ENCODE assay signal across 8 cellular contexts in the genomic region with DNA sequence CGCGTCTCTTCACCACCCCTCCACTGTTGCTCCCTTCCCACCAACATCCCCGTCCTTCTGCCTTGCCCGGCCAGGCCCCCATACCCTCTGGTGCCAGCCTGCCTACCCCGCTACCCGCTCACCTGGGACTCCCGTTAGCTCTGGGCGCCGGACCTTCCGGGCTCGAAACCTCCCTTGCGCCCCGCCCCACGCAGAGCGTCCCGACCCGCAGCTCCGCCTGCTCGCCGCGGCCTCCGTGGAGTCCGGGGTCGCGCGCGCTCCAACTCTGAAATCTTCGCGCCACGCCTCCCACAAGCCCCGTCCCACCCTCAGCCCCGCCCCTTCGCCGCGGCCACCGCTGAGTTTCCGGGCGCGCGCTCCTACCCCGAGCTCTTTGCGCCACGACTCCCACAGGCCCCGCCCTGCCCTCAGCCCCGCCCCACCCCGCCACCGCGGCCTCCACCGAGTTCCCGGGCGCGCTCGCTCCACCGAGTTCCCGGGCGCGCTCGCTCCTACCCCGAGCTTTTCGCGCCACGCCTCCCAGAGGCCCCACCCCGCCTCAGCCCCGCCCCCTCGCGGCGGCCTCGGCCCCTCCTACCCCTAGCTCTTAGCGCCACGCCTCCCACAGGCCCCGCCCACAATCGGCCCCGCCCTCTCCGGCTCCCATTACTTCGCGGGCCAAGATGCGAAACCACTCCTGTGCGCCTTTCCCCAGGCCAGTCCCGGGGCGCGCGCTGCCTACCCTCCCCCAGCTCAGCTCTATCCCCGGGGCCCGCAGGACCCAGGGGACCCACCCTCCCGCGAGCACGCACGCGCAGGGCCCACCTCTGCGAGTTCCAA. TPM values are rescaled to one million over a fixed set of nuclear protein-coding genes. Genes with fewer than 3 reads are reported as not detected.
DNase-seq lines count a peak whose midpoint lies in the region; ATAC-seq and TF ChIP-seq lines count a peak whose summit lies in the region.

IFT25 (minus strand) TSS at position 267 of the 819 bp plus-strand sequence. CDS start 5,617 bp downstream, outside the sequence.

- ATAC-seq in HG02759 (IDR thresholded peaks at IDR 0.05; ENCODE audit: unreplicated experiment) (peak; percentile 73), Right ventricle myocardium inferior (peak; percentile 95)

- H3K79me2 ChIP-seq in parathyroid adenoma = no peaks in the 10 kb centered on the region

- H3K27ac ChIP-seq in parathyroid adenoma (peak within 1 kb of the TSS; percentile 70), tibial artery (peak within 1 kb of the TSS; percentile 90 to 93)

- H3K4me3 ChIP-seq in GM12875 (ENCODE audit: low read depth, low read length) (peak within 1 kb of the TSS; percentile 91), parathyroid adenoma (ENCODE audit: low read depth, low read length) (peak within 1 kb of the TSS; percentile 95), tibial artery (peak within 1 kb of the TSS; percentile 81 to 86)

- intact Hi-C loops in Right ventricle myocardium inferior (cut with DNase I) = loop anchor here (2.0 to 10.0 kb wide), 5 partner anchors 55 to 819 kb away; partner anchors contain the start of genes NDC1, PARS2, TCEANC2 and TMEM59
- intact Hi-C loops in tibial artery (cut with DNase I; ENCODE audit: low total_unique reads) = loop anchor here (1.0 to 2.0 kb wide), 3 partner anchors 49 to 107 kb away; partner anchors contain the start of gene YIPF1

- H3K9ac ChIP-seq in parathyroid adenoma = no peak within 1 kb of the TSS

- H3K4me2 ChIP-seq in parathyroid adenoma (ENCODE audit: low read length) = peak within 1 kb of the TSS; percentile 93

- peak within 1 kb of the TSS; percentile 91 for H2AFZ ChIP-seq in parathyroid adenoma

- H3K9me3 ChIP-seq in parathyroid adenoma (ENCODE audit: control insufficient read depth, low read length) (no peaks in the 10 kb centered on the region), tibial artery (no peaks in the 10 kb centered on the region)

- peaks cover 5% of the 10 kb centered on the region for H3K4me1 ChIP-seq in parathyroid adenoma
- H3K4me1 ChIP-seq in tibial artery = peaks cover 4 to 44% (median 27%) of the 10 kb centered on the region in 4 donors

- no peaks in the 10 kb centered on the region for H3K27me3 ChIP-seq in parathyroid adenoma (ENCODE audit: control insufficient read depth, insufficient read depth, low read length)
- no peaks in the 10 kb centered on the region for H3K27me3 ChIP-seq in tibial artery

- DNase-seq in NCI-H128 (lab: John Stamatoyannopoulos, UW; ENCODE audit: unreplicated experiment) (peak; percentile 94), SW 1271 (lab: John Stamatoyannopoulos, UW) (peak; percentile 69 to 84), Right ventricle myocardium inferior (ENCODE audit: missing footprints) (peak; percentile 98), tibial artery (peak; percentile 95 to 98)
- DNase-seq in activated naive CD8-positive, alpha-beta T cell treated with anti-CD3 and anti-CD28 coated beads, Interleukin-2, amount 50 U/mL, for 16 hours (ENCODE audit: low read depth, low spot score) = peak; percentile 93

- H3K36me3 ChIP-seq in parathyroid adenoma (ENCODE audit: control insufficient read depth, insufficient read depth, low read length) (no peaks in the 10 kb centered on the region), tibial artery (no peaks in the 10 kb centered on the region)

- no peak for TF ChIP-seq CTCF in GM12875 (IDR thresholded peaks at IDR 0.05; ENCODE audit: borderline replicate concordance, insufficient read depth, low read depth, low read length)
- no peak for TF ChIP-seq CTCF in parathyroid adenoma (IDR thresholded peaks at IDR 0.05)
- no peak for TF ChIP-seq CTCF in tibial artery (IDR thresholded peaks at IDR 0.05)

RNA-seq across cellular contexts. Expression of gene IFT25, which starts in this region (rescaled TPM):
- total RNA-seq in Right ventricle myocardium inferior = 11.9 TPM

Comparison
In these comparisons a context has a peak if more than half of its experiments do, and no peak if none do; other contexts are left out.
1. Peak in every context shown above with its lines: DNase-seq, ATAC-seq, H3K4me3 ChIP-seq and H3K27ac ChIP-seq.